In genomic region chr17:19519418-19520291, GRCh38 we compare ENCODE assay signal across 1 cellular context.
A peak's percentile ranks its signal among the peaks of the same experiment; 100 is the strongest.
TF ChIP-seq lines count a peak whose summit lies in the region.
"Not testable (repeated sequence)": the region's sequence is repeated elsewhere in the genome, so short reads cannot be mapped to it uniquely, and the experiment has no call there.

No MANE protein-coding gene starts in this region.

TF ChIP-seq in K562, 482 proteins besides CTCF, POLR2A, EP300 and RAD21 (continued from another document):
- TF ChIP-seq RNF2 (IDR thresholded peaks at IDR 0.05): peak; percentile 42; the same call in 1 of the 2 replicates
- peak; percentile 66; the same call in 1 of the 2 replicates for TF ChIP-seq MTA2 (IDR thresholded peaks at IDR 0.05; ENCODE audit: low read depth)
- peak; percentile 79 for TF ChIP-seq TEAD4 (IDR thresholded peaks at IDR 0.05; ENCODE audit: low read length)
- not testable (repeated sequence) for TF ChIP-seq TEAD4 (CRISPR knock-in tag; IDR thresholded peaks at IDR 0.05; ENCODE audit: borderline replicate concordance); FOXM1 (CRISPR knock-in tag; IDR thresholded peaks at IDR 0.05; ENCODE audit: low read depth)
- TF ChIP-seq CBFA2T2 (conservative IDR thresholded peaks at IDR 0.05): peak; percentile 57
- peak; percentile 55; the same call in 1 of the 2 replicates for TF ChIP-seq SMAD4 (CRISPR knock-in tag; conservative IDR thresholded peaks at IDR 0.05)
- TF ChIP-seq CXXC5 (CRISPR knock-in tag; IDR thresholded peaks at IDR 0.05): peak; percentile 43; the same call in 1 of the 2 replicates
- TF ChIP-seq KDM1A (IDR thresholded peaks at IDR 0.05): peak; percentile 84 to 86
- TF ChIP-seq, protein P1, sequence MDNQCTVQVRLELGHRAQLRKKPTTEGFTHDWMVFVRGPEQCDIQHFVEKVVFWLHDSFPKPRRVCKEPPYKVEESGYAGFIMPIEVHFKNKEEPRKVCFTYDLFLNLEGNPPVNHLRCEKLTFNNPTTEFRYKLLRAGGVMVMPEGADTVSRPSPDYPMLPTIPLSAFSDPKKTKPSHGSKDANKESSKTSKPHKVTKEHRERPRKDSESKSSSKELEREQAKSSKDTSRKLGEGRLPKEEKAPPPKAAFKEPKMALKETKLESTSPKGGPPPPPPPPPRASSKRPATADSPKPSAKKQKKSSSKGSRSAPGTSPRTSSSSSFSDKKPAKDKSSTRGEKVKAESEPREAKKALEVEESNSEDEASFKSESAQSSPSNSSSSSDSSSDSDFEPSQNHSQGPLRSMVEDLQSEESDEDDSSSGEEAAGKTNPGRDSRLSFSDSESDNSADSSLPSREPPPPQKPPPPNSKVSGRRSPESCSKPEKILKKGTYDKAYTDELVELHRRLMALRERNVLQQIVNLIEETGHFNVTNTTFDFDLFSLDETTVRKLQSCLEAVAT (IDR thresholded peaks at IDR 0.05): peak in 1 of 2 experiments; percentile 60; a peak in 1 of 4 replicates
- peak; percentile 53; the same call in 1 of the 2 replicates for TF ChIP-seq FOXA1 (IDR thresholded peaks at IDR 0.05; ENCODE audit: borderline replicate concordance)
- peak; percentile 39; the same call in 1 of the 2 replicates for TF ChIP-seq FOXM1 (IDR thresholded peaks at IDR 0.05; ENCODE audit: low read depth)
